Comparison of ENCODE assay signal across 16 cellular contexts in genomic region chr6:91480397-91480796, GRCh38.
"Had no signal": no experiment of that assay in that cellular context is flagged by ENCODE, and none has a peak within 500 bp of the region (broad histone marks: within the 10 kb centered on the region; RNA-seq: fewer than 3 reads in every experiment).

No MANE protein-coding gene starts in this region.

- H3K4me3 Mint-ChIP-seq: activated CD4-positive, alpha-beta T cell treated with anti-CD3 and anti-CD28 coated beads for 36 hours; activated naive CD8-positive, alpha-beta T cell treated with anti-CD3 and anti-CD28 coated beads for 36 hours; neural progenitor cell; WTC11 had no signal

- H3K27ac Mint-ChIP-seq: activated CD4-positive, alpha-beta T cell treated with anti-CD3 and anti-CD28 coated beads for 36 hours; activated naive CD8-positive, alpha-beta T cell treated with anti-CD3 and anti-CD28 coated beads for 36 hours; neural progenitor cell; WTC11 had no signal

- H3K4me1 Mint-ChIP-seq: activated CD4-positive, alpha-beta T cell treated with anti-CD3 and anti-CD28 coated beads for 36 hours; activated naive CD8-positive, alpha-beta T cell treated with anti-CD3 and anti-CD28 coated beads for 36 hours had no signal

- H3K9me3 Mint-ChIP-seq: activated naive CD8-positive, alpha-beta T cell treated with anti-CD3 and anti-CD28 coated beads for 36 hours; neural progenitor cell; WTC11 had no signal

- H3K27me3 ChIP-seq: esophagus muscularis mucosa, gastroesophageal sphincter, heart left ventricle, neural progenitor cell, sigmoid colon, tibial artery had no signal

- H3K36me3 Mint-ChIP-seq: activated naive CD8-positive, alpha-beta T cell treated with anti-CD3 and anti-CD28 coated beads for 36 hours; neural progenitor cell; WTC11 had no signal

- H3K9ac ChIP-seq: neural progenitor cell had no signal

- H3K9me3 ChIP-seq: esophagus muscularis mucosa, gastroesophageal sphincter, heart left ventricle, psoas muscle, sigmoid colon, tibial artery had no signal

- H3K36me3 ChIP-seq: esophagus muscularis mucosa, gastroesophageal sphincter, heart left ventricle, neural progenitor cell, sigmoid colon, tibial artery had no signal

- DNase-seq: activated CD4-positive, alpha-beta T cell treated with anti-CD3 and anti-CD28 coated beads for 36 hours; activated CD4-positive, alpha-beta T cell treated with anti-CD3 and anti-CD28 coated beads, Interleukin-2, amount 50 U/mL, for 48 hours; activated naive CD8-positive, alpha-beta T cell treated with anti-CD3 and anti-CD28 coated beads for 36 hours; amniotic stem cell; effector CD8-positive, alpha-beta T cell; heart left ventricle; left ventricle myocardium superior; psoas muscle; sigmoid colon; stimulated activated CD8-positive, alpha-beta memory T cell treated with anti-CD3 and anti-CD28 coated beads, Interleukin-4, amount 100 ng/mL, for 48 hours; stimulated activated naive CD4-positive, alpha-beta T cell treated with Interleukin-2 at 50 U/mL for 16 hours; tibial artery had no signal

- ATAC-seq: activated CD4-positive, alpha-beta T cell treated with anti-CD3 and anti-CD28 coated beads for 36 hours; gastroesophageal sphincter; heart left ventricle; left ventricle myocardium superior; psoas muscle; WTC11 had no signal

- H3K27me3 Mint-ChIP-seq: activated CD4-positive, alpha-beta T cell treated with anti-CD3 and anti-CD28 coated beads for 36 hours; activated naive CD8-positive, alpha-beta T cell treated with anti-CD3 and anti-CD28 coated beads for 36 hours had no signal

- H3K4me3 ChIP-seq: esophagus muscularis mucosa, gastroesophageal sphincter, heart left ventricle, neural progenitor cell, psoas muscle, sigmoid colon, tibial artery had no signal

- H3K27ac ChIP-seq: esophagus muscularis mucosa, gastroesophageal sphincter, heart left ventricle, neural progenitor cell, psoas muscle, sigmoid colon, tibial artery had no signal
